ENCODE assay signal across 17 cellular contexts in the genomic region with DNA sequence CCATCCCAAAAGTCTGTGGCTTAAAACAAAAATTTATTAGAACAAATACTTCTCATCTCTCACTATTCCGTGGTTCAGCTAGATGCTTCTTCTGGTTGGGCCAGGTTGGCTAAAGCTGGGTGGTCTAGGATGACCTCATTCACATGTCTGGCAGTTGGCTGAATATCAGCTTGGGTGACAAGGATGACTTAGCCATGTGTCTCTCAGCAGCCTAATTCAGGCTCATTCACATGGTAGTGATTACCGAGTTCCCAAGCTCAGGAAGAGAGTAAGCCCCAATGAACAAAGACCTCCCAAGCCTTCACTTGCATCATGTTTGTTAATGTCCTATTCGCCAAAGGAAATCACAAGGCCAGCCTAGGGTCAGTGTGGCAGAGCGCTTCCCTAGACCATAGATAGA.
DNase-seq lines count a peak whose midpoint lies in the region; FAIRE-seq and TF ChIP-seq lines count a peak whose summit lies in the region.
"Had no signal": no experiment of that assay in that cellular context is flagged by ENCODE, and none has a peak within 500 bp of the region (broad histone marks: within the 10 kb centered on the region; RNA-seq: fewer than 3 reads in every experiment).

No MANE protein-coding gene starts in this region.

- H3K27ac ChIP-seq in astrocyte (ENCODE audit: low read depth, low read length) = no peak overlapping the region
- no peak overlapping the region for H3K27ac ChIP-seq in mesendoderm (ENCODE audit: low read depth, low read length)
- no peak overlapping the region for H3K27ac ChIP-seq in coronary artery
- H3K27ac ChIP-seq: C4-2B, GM23248 had no signal

- no peak overlapping the region for H3K56ac ChIP-seq in mesendoderm (ENCODE audit: low read length)

- H3K36me3 ChIP-seq in astrocyte (ENCODE audit: insufficient read depth, low read length) (no peaks in the 10 kb centered on the region), mesendoderm (ENCODE audit: control insufficient read depth, insufficient read depth, low read length) (no peaks in the 10 kb centered on the region)
- H3K36me3 ChIP-seq: HAP-1 had no signal

- H3K4me2 ChIP-seq in astrocyte (ENCODE audit: low read length) (no peak overlapping the region), mesendoderm (ENCODE audit: low read length) (no peak overlapping the region)

- H4K8ac ChIP-seq in mesendoderm (ENCODE audit: low read depth, low read length) = no peak overlapping the region

- no peak overlapping the region for H2BK120ac ChIP-seq in mesendoderm (ENCODE audit: low read depth, low read length)

- FAIRE-seq in astrocyte (lab: Jason Lieb, UNC) = peak; percentile 23
- FAIRE-seq: A204.1, D721Med, G401.6, GM12891 had no signal

- no peak overlapping the region for H3K23ac ChIP-seq in mesendoderm (ENCODE audit: low read length)

- H2BK15ac ChIP-seq in mesendoderm (replicated peaks; ENCODE audit: low read depth) = no peak overlapping the region

- H3K4me3 Mint-ChIP-seq in astrocyte (ENCODE audit: unreplicated experiment) = no peak overlapping the region
- H3K4me3 Mint-ChIP-seq: CD4-positive, alpha-beta T cell had no signal

- H3K27ac Mint-ChIP-seq in astrocyte (ENCODE audit: unreplicated experiment) = no peak overlapping the region
- H3K27ac Mint-ChIP-seq: CD4-positive, alpha-beta T cell had no signal

- no peak for TF ChIP-seq CTCF in HFF-Myc (IDR thresholded peaks at IDR 0.05; ENCODE audit: low read depth, low read length, missing control alignments)
- no peak for TF ChIP-seq CTCF in astrocyte (IDR thresholded peaks at IDR 0.05; ENCODE audit: insufficient read depth, low read depth, low read length)
- no peak for TF ChIP-seq CTCF in coronary artery (IDR thresholded peaks at IDR 0.05)

- no peaks in the 10 kb centered on the region for H3K4me1 Mint-ChIP-seq in astrocyte (ENCODE audit: low read depth, unreplicated experiment)

- H3K4me1 ChIP-seq in astrocyte (ENCODE audit: insufficient read depth, low read length) (no peaks in the 10 kb centered on the region), mesendoderm (ENCODE audit: control insufficient read depth, low read depth, low read length) (no peaks in the 10 kb centered on the region)
- H3K4me1 ChIP-seq: Caco-2, HAP-1 had no signal

- H3K27me3 Mint-ChIP-seq in astrocyte (ENCODE audit: low read depth, unreplicated experiment) = no peaks in the 10 kb centered on the region
- H3K27me3 Mint-ChIP-seq: CD4-positive, alpha-beta T cell had no signal

- H3K4ac ChIP-seq in mesendoderm (ENCODE audit: low read depth, low read length) = no peak overlapping the region

- H3K27me3 ChIP-seq in astrocyte (ENCODE audit: insufficient read depth, low read length) (no peaks in the 10 kb centered on the region), mesendoderm (ENCODE audit: insufficient read depth, low read length, poor library complexity) (no peaks in the 10 kb centered on the region)

- H3K79me1 ChIP-seq in mesendoderm (ENCODE audit: low read length) = no peaks in the 10 kb centered on the region

- H3K9me3 Mint-ChIP-seq in astrocyte (ENCODE audit: unreplicated experiment) = no peaks in the 10 kb centered on the region
- H3K9me3 Mint-ChIP-seq: CD4-positive, alpha-beta T cell had no signal

- no peak overlapping the region for H2BK5ac ChIP-seq in mesendoderm (ENCODE audit: low read length)

- H4K20me1 ChIP-seq in astrocyte (ENCODE audit: insufficient read depth, low read length) = no peaks in the 10 kb centered on the region

- H3K9ac ChIP-seq in astrocyte (ENCODE audit: low read length) (no peak overlapping the region), mesendoderm (ENCODE audit: low read length) (no peak overlapping the region)
- H3K9ac ChIP-seq: GM23248 had no signal

- H2AK5ac ChIP-seq in mesendoderm (ENCODE audit: low read length) = no peak overlapping the region

- no peaks in the 10 kb centered on the region for H3K79me2 ChIP-seq in astrocyte (ENCODE audit: insufficient read depth, low read length)
- no peaks in the 10 kb centered on the region for H3K79me2 ChIP-seq in mesendoderm (ENCODE audit: control insufficient read depth, insufficient read depth, low read length)

- no peak overlapping the region for H4K5ac ChIP-seq in mesendoderm (ENCODE audit: low read length)

- H3K4me3 ChIP-seq in HFF-Myc (replicated peaks; ENCODE audit: low read depth, low read length) (no peak overlapping the region), astrocyte (ENCODE audit: insufficient read depth, low read depth, low read length) (no peak overlapping the region), mesendoderm (ENCODE audit: low read length) (no peak overlapping the region), coronary artery (no peak overlapping the region)
- H3K4me3 ChIP-seq: GM23248, HAP-1 had no signal

- no peak overlapping the region for H3K18ac ChIP-seq in mesendoderm (ENCODE audit: low read length)

- no CpG with 5 or more reads among the region's 4 CpGs for WGBS in mesendoderm (ENCODE audit: extremely low coverage, insufficient coverage, low lambda C conversion rate)

- no peaks in the 10 kb centered on the region for H3K36me3 Mint-ChIP-seq in astrocyte (ENCODE audit: low read depth, unreplicated experiment)

- DNase-seq in HFF-Myc (ENCODE audit: extremely low read depth, low read depth) = peak; percentile 9
- no peak for DNase-seq in astrocyte (ENCODE audit: low read depth)
- peak; percentile 68 for DNase-seq in mesendoderm
- no peak for DNase-seq in coronary artery (ENCODE audit: low spot score)
- DNase-seq in SK-N-DZ (ENCODE audit: low spot score) = no peak
- no peak for DNase-seq in NCI-H1694 treated with DMSO at 0.1 percent for 48 hours (lab: John Stamatoyannopoulos, UW)
- DNase-seq: ACHN; AML-193; Caco-2; CD4-positive, alpha-beta T cell; GM23248 had no signal

- no peaks in the 10 kb centered on the region for H3K9me3 ChIP-seq in astrocyte (ENCODE audit: insufficient read depth, low read depth, low read length)
- H3K9me3 ChIP-seq: Caco-2, HAP-1 had no signal

- no peak overlapping the region for H2AFZ ChIP-seq in astrocyte (ENCODE audit: low read depth, low read length)
- H2AFZ ChIP-seq: GM23248 had no signal

Comparison
In these comparisons a context has a peak if more than half of its experiments do, and no peak if none do; other contexts are left out.
1. DNase-seq: peak in HFF-Myc (single experiment) and mesendoderm (single experiment); none in astrocyte (single experiment), coronary artery (single experiment), SK-N-DZ (single experiment) and NCI-H1694 treated with DMSO at 0.1 percent for 48 hours (single experiment).